In the genomic region with DNA sequence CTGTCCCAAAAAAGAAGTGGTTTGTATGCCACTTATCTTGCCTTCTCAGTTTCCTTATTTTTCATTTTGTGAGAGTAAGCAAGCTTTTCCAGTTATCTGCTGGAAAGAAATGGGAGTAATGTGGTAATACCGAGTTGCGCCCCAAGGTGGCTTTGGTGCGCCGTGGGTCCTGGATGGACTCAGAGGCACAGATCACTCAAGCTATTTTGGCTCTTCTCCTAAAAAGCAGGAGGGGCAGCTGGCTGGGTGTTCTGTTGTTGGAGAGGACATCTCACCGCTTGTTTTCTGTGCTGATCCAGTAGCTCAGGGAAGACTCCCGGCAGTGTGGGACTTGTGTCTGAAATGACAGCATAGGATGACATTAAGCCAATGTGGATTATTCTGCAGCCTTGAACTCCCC, we compare ENCODE assay signal across 9 cellular contexts. TPM values are rescaled to one million over a fixed set of nuclear protein-coding genes. Genes with fewer than 3 reads are reported as not detected.
DNase-seq lines count a peak whose midpoint lies in the region; FAIRE-seq and TF ChIP-seq lines count a peak whose summit lies in the region.
"Had no signal": no experiment of that assay in that cellular context is flagged by ENCODE, and none has a peak within 500 bp of the region (broad histone marks: within the 10 kb centered on the region; RNA-seq: fewer than 3 reads in every experiment).

No MANE protein-coding gene starts in this region.

- H3K9me3 ChIP-seq in SU-DHL-6 (ENCODE audit: insufficient read depth, low read length), result no peaks in the 10 kb centered on the region

- TF ChIP-seq CTCF in SU-DHL-6 (IDR thresholded peaks at IDR 0.05; ENCODE audit: insufficient read depth, low read length, poor library complexity, severe bottlenecking), result peak; percentile 52
- TF ChIP-seq CTCF in choroid plexus epithelial cell (conservative IDR thresholded peaks at IDR 0.05; ENCODE audit: low read depth, low read length), result peak; percentile 64
- TF ChIP-seq CTCF in mesothelial cell of epicardium (IDR thresholded peaks at IDR 0.05; ENCODE audit: unreplicated experiment), result peak; percentile 55

- H3K4me2 ChIP-seq in SU-DHL-6 (ENCODE audit: low read depth, low read length, poor library complexity, severe bottlenecking), result no peak overlapping the region

- H3K4me3 ChIP-seq in SU-DHL-6 (ENCODE audit: insufficient read depth, low read length, poor library complexity, severe bottlenecking), result no peak overlapping the region
- H3K4me3 ChIP-seq in choroid plexus epithelial cell (ENCODE audit: low read depth, low read length), result no peak overlapping the region

- H3K9me3 Mint-ChIP-seq in mesothelial cell of epicardium, result peaks cover 16% of the 10 kb centered on the region

- DNase-seq in AG08396 (ENCODE audit: low spot score) (peak; percentile 59), GM12891 (ENCODE audit: insufficient read length, low spot score) (no peak), choroid plexus epithelial cell (ENCODE audit: low read depth) (peak; percentile 58), mesothelial cell of epicardium (ENCODE audit: low spot score in 2 of 2, unreplicated experiment in 2 of 2) (no peak), NCI-H1092 (lab: John Stamatoyannopoulos, UW) (no peak), COR-L47 (lab: John Stamatoyannopoulos, UW) (no peak)
- no peak for DNase-seq in NK-92 treated with Interleukin-12 subunit alpha and Interleukin-12 subunit beta, amount 100 ng/mL, for 24 hours (lab: John Stamatoyannopoulos, UW)

- H3K27me3 Mint-ChIP-seq in mesothelial cell of epicardium (ENCODE audit: low read depth), result no peaks in the 10 kb centered on the region

- H3F3A ChIP-seq in SU-DHL-6 (ENCODE audit: insufficient read depth), result peaks cover 25% of the 10 kb centered on the region

- no peak for TF ChIP-seq POLR2A in GM12891 (IDR thresholded peaks at IDR 0.05; ENCODE audit: low read depth, low read length)

- no peak overlapping the region for H3K27ac Mint-ChIP-seq in mesothelial cell of epicardium

- peaks cover 28% of the 10 kb centered on the region for H3K79me2 ChIP-seq in SU-DHL-6 (ENCODE audit: insufficient read depth, low read length)

- no peaks in the 10 kb centered on the region for H4K20me1 ChIP-seq in SU-DHL-6 (ENCODE audit: low read depth, low read length)

- H3K9ac ChIP-seq in SU-DHL-6 (ENCODE audit: low read length), result no peak overlapping the region

- H3K36me3 Mint-ChIP-seq in mesothelial cell of epicardium, result peaks cover 66% of the 10 kb centered on the region

- H3K4me3 Mint-ChIP-seq in mesothelial cell of epicardium, result no peak overlapping the region

- H3K36me3 ChIP-seq in SU-DHL-6 (ENCODE audit: low read length), result peaks cover 27% of the 10 kb centered on the region

- FAIRE-seq in GM12891 (lab: Jason Lieb, UNC), result peak; percentile 78

- H2AFZ ChIP-seq in SU-DHL-6 (ENCODE audit: low read depth, low read length, severe bottlenecking), result no peak overlapping the region

- no peaks in the 10 kb centered on the region for H3K9me2 ChIP-seq in SU-DHL-6 (replicated peaks; ENCODE audit: insufficient read depth, low read length)

- no peaks in the 10 kb centered on the region for H3K4me1 Mint-ChIP-seq in mesothelial cell of epicardium

- H3K27me3 ChIP-seq in SU-DHL-6 (ENCODE audit: low read length), result no peaks in the 10 kb centered on the region

- H3K27ac ChIP-seq in SU-DHL-6 (ENCODE audit: low read depth, low read length), result no peak overlapping the region

TF ChIP-seq in GM12891, 5 proteins besides CTCF, POLR2A, EP300 and RAD21:
- TF ChIP-seq SPI1 (IDR thresholded peaks at IDR 0.05; ENCODE audit: low read depth, low read length), result no peak
- TF ChIP-seq POU2F2 (IDR thresholded peaks at IDR 0.05; ENCODE audit: low read depth, low read length), result no peak
- TF ChIP-seq POLR2AphosphoS5 (IDR thresholded peaks at IDR 0.05; ENCODE audit: low read depth, low read length), result no peak
- no peak for TF ChIP-seq TAF1 (IDR thresholded peaks at IDR 0.05; ENCODE audit: low read depth, low read length)
- no peak for TF ChIP-seq PAX5 (IDR thresholded peaks at IDR 0.05; ENCODE audit: insufficient read depth, low read length, severe bottlenecking)

RNA-seq across cellular contexts. Expression of a gene that starts 16.4 kb away (rescaled TPM):
- 28.3 TPM for polyA plus RNA-seq in GM12891 (2012; ENCODE audit: low read depth, missing spikeins)
- total RNA-seq in mesothelial cell of epicardium, result 50.3 to 57.7 TPM (median 53.7 TPM) in 3 replicates

RNA-seq across cellular contexts. Expression of a gene that starts 20.8 kb away (rescaled TPM):
- 27.6 TPM for polyA plus RNA-seq in GM12891 (2012; ENCODE audit: low read depth, missing spikeins)
- 27.3 to 27.9 TPM (median 27.5 TPM) in 3 replicates for total RNA-seq in mesothelial cell of epicardium

RNA-seq across cellular contexts. Expression of a gene that starts 52.1 kb away (rescaled TPM):
- 6.1 TPM for polyA plus RNA-seq in GM12891 (2012; ENCODE audit: low read depth, missing spikeins)
- total RNA-seq in mesothelial cell of epicardium, result 14.9 to 19.4 TPM (median 18.6 TPM) in 3 replicates

RNA-seq across cellular contexts. Expression of a gene that starts 52.2 kb away (rescaled TPM):
- 12.5 TPM for polyA plus RNA-seq in GM12891 (2012; ENCODE audit: low read depth, missing spikeins)
- 19.2 to 21.1 TPM (median 19.2 TPM) in 3 replicates for total RNA-seq in mesothelial cell of epicardium

RNA-seq across cellular contexts. Expression of a gene that starts 56.3 kb away (rescaled TPM):
- polyA plus RNA-seq in GM12891 (2012; ENCODE audit: low read depth, missing spikeins), result 1.0 TPM
- not detected in 3 replicates for total RNA-seq in mesothelial cell of epicardium
- total RNA-seq: dermis microvascular lymphatic vessel endothelial cell had no signal

Comparison
In these comparisons a context has a peak if more than half of its experiments do, and no peak if none do; other contexts are left out.
1. DNase-seq: peak in AG08396 (single experiment) and choroid plexus epithelial cell (single experiment); none in GM12891 (single experiment), mesothelial cell of epicardium (0 of 2), NCI-H1092 (single experiment), NK-92 treated with Interleukin-12 subunit alpha and Interleukin-12 subunit beta, amount 100 ng/mL, for 24 hours (single experiment) and COR-L47 (single experiment).
2. Peak in every context shown above with its lines, with median percentiles within 50 percentile points of each other: CTCF ChIP-seq.